11 cellular contexts compared by ENCODE assay signal in the genomic region with DNA sequence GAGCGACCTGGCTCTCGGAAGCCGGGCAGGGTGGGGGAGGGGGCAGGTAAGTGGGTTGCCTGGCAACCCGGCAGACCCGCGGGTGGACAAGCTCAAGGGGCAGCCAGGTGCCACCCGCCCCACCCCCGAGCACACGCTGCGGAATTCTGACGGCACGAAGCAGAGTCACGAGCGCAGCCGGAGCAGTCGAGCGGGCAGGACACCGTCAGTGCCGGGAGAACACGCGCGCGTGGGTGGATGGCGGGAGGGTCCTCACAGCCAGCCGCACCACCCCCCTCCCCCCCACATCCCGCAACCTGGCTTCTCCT.
DNase-seq lines count a peak whose midpoint lies in the region; ATAC-seq and TF ChIP-seq lines count a peak whose summit lies in the region.
"Had no signal": no experiment of that assay in that cellular context is flagged by ENCODE, and none has a peak within 500 bp of the region (broad histone marks: within the 10 kb centered on the region; RNA-seq: fewer than 3 reads in every experiment).

No MANE protein-coding gene starts in this region.

- H3K4me3 Mint-ChIP-seq in activated T-cell treated with anti-CD3 and anti-CD28 coated beads, Interleukin-2, amount 50 U/mL, for 72 hours = no peak overlapping the region
- H3K4me3 Mint-ChIP-seq: activated T-helper 1 cell treated with anti-CD3 and anti-CD28 coated beads, Interleukin-12 subunit alpha, Interleukin-12 subunit beta, Interleukin-2, Interleukin-4 antibody, amounts not matched to agents 30 ng/mL and 10 ng/mL and 1 ng/mL, durations not matched to agents 14 hours and 24 hours and 36 hours had no signal

- H3K4me3 ChIP-seq in HUES6 (ENCODE audit: low read depth, low read length) = peak overlapping the region; percentile 54
- H3K4me3 ChIP-seq in astrocyte of the cerebellum (ENCODE audit: low read depth, low read length) = peak overlapping the region; percentile 14
- H3K4me3 ChIP-seq in iPS-18c (ENCODE audit: insufficient read depth, low read depth, low read length) = peak overlapping the region; percentile 50
- peak overlapping the region in 3 of 4 donors; percentile 21 to 35 (median 34) for H3K4me3 ChIP-seq in sigmoid colon
- H3K4me3 ChIP-seq in HAP-1 = no peak overlapping the region
- H3K4me3 ChIP-seq: colonic mucosa had no signal

- H3K9ac ChIP-seq in HUES6 (ENCODE audit: low read length) = no peak overlapping the region

- no peak for TF ChIP-seq POLR2A in sigmoid colon (IDR thresholded peaks at IDR 0.05)

- DNase-seq in astrocyte of the cerebellum (ENCODE audit: low read depth) (no peak), sigmoid colon (no peak), HAP-1 (ENCODE audit: low spot score in 2 of 2) (no peak)
- no peak for DNase-seq in activated T-cell treated with anti-CD3 and anti-CD28 coated beads, Interleukin-2, amount 50 U/mL, for 72 hours
- DNase-seq: colonic mucosa, GDM1 had no signal

- no peak overlapping the region for H3K27ac ChIP-seq in HUES6 (ENCODE audit: low read depth, low read length)
- no peak overlapping the region for H3K27ac ChIP-seq in sigmoid colon
- H3K27ac ChIP-seq: colonic mucosa had no signal

- intact Hi-C loops in sigmoid colon (cut with DNase I) = no loop called here

- no peaks in the 10 kb centered on the region for H3K9me3 Mint-ChIP-seq in activated T-cell treated with anti-CD3 and anti-CD28 coated beads, Interleukin-2, amount 50 U/mL, for 72 hours
- H3K9me3 Mint-ChIP-seq: activated T-helper 1 cell treated with anti-CD3 and anti-CD28 coated beads, Interleukin-12 subunit alpha, Interleukin-12 subunit beta, Interleukin-2, Interleukin-4 antibody, amounts not matched to agents 30 ng/mL and 10 ng/mL and 1 ng/mL, durations not matched to agents 14 hours and 24 hours and 36 hours had no signal

- H3K36me3 Mint-ChIP-seq in activated T-cell treated with anti-CD3 and anti-CD28 coated beads, Interleukin-2, amount 50 U/mL, for 72 hours (ENCODE audit: insufficient read depth in 2 of 2) = peaks cover 0 to 3% of the 10 kb centered on the region in 2 donors

- no peaks in the 10 kb centered on the region; the same call in 1 of the 2 replicates for H3K4me1 ChIP-seq in HUES6 (ENCODE audit: control insufficient read depth, insufficient read depth, low read length)
- H3K4me1 ChIP-seq in sigmoid colon = peaks cover 0 to 10% (median 10%) of the 10 kb centered on the region in 4 donors
- H3K4me1 ChIP-seq in HAP-1 = no peaks in the 10 kb centered on the region
- H3K4me1 ChIP-seq: colonic mucosa had no signal

- no peak for TF ChIP-seq CTCF in astrocyte of the cerebellum (IDR thresholded peaks at IDR 0.05; ENCODE audit: low read depth, low read length, missing control alignments)
- no peak for TF ChIP-seq CTCF in sigmoid colon (IDR thresholded peaks at IDR 0.05)

- 3 to 7% methylated on average over 26 of the region's 26 CpGs for WGBS in sigmoid colon, 2 donors

- no peak overlapping the region for H3K27ac Mint-ChIP-seq in activated T-cell treated with anti-CD3 and anti-CD28 coated beads, Interleukin-2, amount 50 U/mL, for 72 hours
- H3K27ac Mint-ChIP-seq: activated T-helper 1 cell treated with anti-CD3 and anti-CD28 coated beads, Interleukin-12 subunit alpha, Interleukin-12 subunit beta, Interleukin-2, Interleukin-4 antibody, amounts not matched to agents 30 ng/mL and 10 ng/mL and 1 ng/mL, durations not matched to agents 14 hours and 24 hours and 36 hours had no signal

- H3K36me3 ChIP-seq in HUES6 (ENCODE audit: control insufficient read depth, insufficient read depth, low read length) = no peaks in the 10 kb centered on the region
- no peaks in the 10 kb centered on the region for H3K36me3 ChIP-seq in sigmoid colon
- no peaks in the 10 kb centered on the region for H3K36me3 ChIP-seq in HAP-1 (replicated peaks)
- H3K36me3 ChIP-seq: colonic mucosa had no signal

- no peaks in the 10 kb centered on the region for H3K4me1 Mint-ChIP-seq in activated T-cell treated with anti-CD3 and anti-CD28 coated beads, Interleukin-2, amount 50 U/mL, for 72 hours (ENCODE audit: low read depth)

- TF ChIP-seq EP300 in sigmoid colon (IDR thresholded peaks at IDR 0.05) = no peak

- H3K27me3 Mint-ChIP-seq in activated T-cell treated with anti-CD3 and anti-CD28 coated beads, Interleukin-2, amount 50 U/mL, for 72 hours (ENCODE audit: low read depth) = peaks cover 64% of the 10 kb centered on the region

- H3K9me3 ChIP-seq in HUES6 (ENCODE audit: control insufficient read depth, insufficient read depth, low read depth, low read length) (peaks cover 5% of the 10 kb centered on the region; the same call in 1 of the 2 replicates), iPS-18c (ENCODE audit: control insufficient read depth, insufficient read depth, low read length) (peaks cover 4% of the 10 kb centered on the region), sigmoid colon (no peaks in the 10 kb centered on the region), HAP-1 (no peaks in the 10 kb centered on the region)
- H3K9me3 ChIP-seq: colonic mucosa had no signal

- no peak for ATAC-seq in activated T-cell treated with anti-CD3 and anti-CD28 coated beads, Interleukin-2, amount 50 U/mL, for 72 hours (replicated peaks in 1 of 2)
- ATAC-seq in GM21423 (IDR thresholded peaks at IDR 0.05; ENCODE audit: unreplicated experiment) = no peak
- ATAC-seq: HCT116 had no signal

- in situ Hi-C loops in astrocyte of the cerebellum (cut with HindIII; ENCODE audit: low sequenced_read_pairs) = no loop called here
- in situ Hi-C loops in HAP-1 (cut with MboI; ENCODE audit: low sequenced_read_pairs) = no loop called here

- H3K27me3 ChIP-seq in HUES6 (ENCODE audit: control insufficient read depth, insufficient read depth, low read length) = peaks cover 59% of the 10 kb centered on the region
- H3K27me3 ChIP-seq in sigmoid colon = peaks cover 5 to 31% (median 22%) of the 10 kb centered on the region in 3 donors
- peaks cover 2% of the 10 kb centered on the region; the same call in 1 of the 2 replicates for H3K27me3 ChIP-seq in HAP-1 (ENCODE audit: low read depth)
- H3K27me3 ChIP-seq: colonic mucosa had no signal
